In genomic region chr9:79616971-79617370, GRCh38 we compare ENCODE assay signal across 23 cellular contexts.
"Had no signal": no experiment of that assay in that cellular context is flagged by ENCODE, and none has a peak within 500 bp of the region (broad histone marks: within the 10 kb centered on the region; RNA-seq: fewer than 3 reads in every experiment).

No MANE protein-coding gene starts in this region.

- H3K4me1 ChIP-seq: prostate gland had no signal

- H3K9me3 Mint-ChIP-seq: activated naive CD8-positive, alpha-beta T cell treated with anti-CD3 and anti-CD28 coated beads, Interleukin-2, amount 10 ng/mL, durations not matched to agents 7 days and 5 days; activated T-helper 17 cell treated with anti-CD3 and anti-CD28 coated beads, Interleukin-2, amount 50 U/mL, for 72 hours; brain; memory B cell had no signal

- H3K36me3 ChIP-seq: heart left ventricle, prostate gland, stomach, thoracic aorta had no signal

- H3K27ac ChIP-seq: coronary artery, prostate gland, thoracic aorta had no signal

- H3K4me3 Mint-ChIP-seq: activated CD4-positive, alpha-beta T cell treated with anti-CD3 and anti-CD28 coated beads, Interleukin-2, amount 10 ng/mL, durations not matched to agents 24 days and 14 days; activated CD8-positive, alpha-beta T cell treated with anti-CD3 and anti-CD28 coated beads for 36 hours; activated naive CD8-positive, alpha-beta T cell treated with anti-CD3 and anti-CD28 coated beads, Interleukin-2, amount 10 ng/mL, durations not matched to agents 7 days and 5 days; activated T-helper 17 cell treated with anti-CD3 and anti-CD28 coated beads, Interleukin-2, amount 50 U/mL, for 72 hours; brain; memory B cell; naive thymus-derived CD4-positive, alpha-beta T cell had no signal

- H3K9me3 ChIP-seq: heart left ventricle, prostate gland, stomach, thoracic aorta had no signal

- ATAC-seq: activated CD8-positive, alpha-beta T cell treated with anti-CD3 and anti-CD28 coated beads for 36 hours; activated T-helper 17 cell treated with anti-CD3 and anti-CD28 coated beads, Interleukin-2, amount 50 U/mL, for 72 hours; naive thymus-derived CD4-positive, alpha-beta T cell had no signal

- H3K4me3 ChIP-seq: coronary artery, heart left ventricle, prostate gland, stomach, thoracic aorta had no signal

- H3K27me3 Mint-ChIP-seq: activated CD4-positive, alpha-beta T cell treated with anti-CD3 and anti-CD28 coated beads, Interleukin-2, amount 10 ng/mL, durations not matched to agents 24 days and 14 days; activated CD8-positive, alpha-beta T cell treated with anti-CD3 and anti-CD28 coated beads for 36 hours; activated naive CD8-positive, alpha-beta T cell treated with anti-CD3 and anti-CD28 coated beads, Interleukin-2, amount 10 ng/mL, durations not matched to agents 7 days and 5 days; activated T-helper 17 cell treated with anti-CD3 and anti-CD28 coated beads, Interleukin-2, amount 50 U/mL, for 72 hours; memory B cell; naive thymus-derived CD4-positive, alpha-beta T cell had no signal

- H3K27ac Mint-ChIP-seq: activated CD4-positive, alpha-beta T cell treated with anti-CD3 and anti-CD28 coated beads, Interleukin-2, amount 10 ng/mL, durations not matched to agents 24 days and 14 days; activated CD8-positive, alpha-beta T cell treated with anti-CD3 and anti-CD28 coated beads for 36 hours; activated naive CD8-positive, alpha-beta T cell treated with anti-CD3 and anti-CD28 coated beads, Interleukin-2, amount 10 ng/mL, durations not matched to agents 7 days and 5 days; activated T-helper 17 cell treated with anti-CD3 and anti-CD28 coated beads, Interleukin-2, amount 50 U/mL, for 72 hours; memory B cell had no signal

- H3K27me3 ChIP-seq: heart left ventricle, stomach had no signal

- DNase-seq: activated CD4-positive, alpha-beta T cell treated with anti-CD3 and anti-CD28 coated beads, Interleukin-2, amount 10 ng/mL, durations not matched to agents 24 days and 14 days; activated CD8-positive, alpha-beta T cell treated with anti-CD3 and anti-CD28 coated beads for 36 hours; activated naive CD4-positive, alpha-beta T cell treated with Interleukin-2 at 50 U/mL for 16 hours; activated naive CD8-positive, alpha-beta T cell treated with anti-CD3 and anti-CD28 coated beads, Interleukin-2, amount 10 ng/mL, durations not matched to agents 7 days and 5 days; activated T-cell treated with anti-CD3 and anti-CD28 coated beads, Interleukin-2, amount 50 U/mL, for 1 hour; central memory CD4-positive, alpha-beta T cell; erythroblast; kidney glomerular epithelial cell; left ventricle myocardium superior; naive thymus-derived CD4-positive, alpha-beta T cell; occipital lobe; small intestine; stimulated activated CD4-positive, alpha-beta T cell treated with anti-CD3 and anti-CD28 coated beads, Interleukin-15, amount 100 ng/mL, for 24 hours; stimulated activated CD4-positive, alpha-beta T cell treated with anti-CD3 and anti-CD28 coated beads, Interleukin-2, amount 100 ng/mL, for 48 hours; T1000 had no signal
